Comparison of ENCODE assay signal across 2 cellular contexts in genomic region chr17:8925141-8925540, GRCh38.
TF ChIP-seq lines count a peak whose summit lies in the region.

No MANE protein-coding gene starts in this region.

TF ChIP-seq in HEK293, 187 proteins besides CTCF, POLR2A, EP300 and RAD21:
- TF ChIP-seq ZNF777 (tag by site-specific recombination; IDR thresholded peaks at IDR 0.05; ENCODE audit: borderline replicate concordance) (no peak), ZBTB17 (tag by site-specific recombination; IDR thresholded peaks at IDR 0.05) (peak; percentile 71), ZNF571 (tag by site-specific recombination; IDR thresholded peaks at IDR 0.05) (0 out of 2 replicates have a peak, but pooled peaks have one; percentile 41), ZNF366 (tag by site-specific recombination; conservative IDR thresholded peaks at IDR 0.05) (peak; percentile 87)

TF ChIP-seq in H1, 55 proteins besides CTCF, POLR2A, EP300 and RAD21:
- TF ChIP-seq SUZ12 (IDR thresholded peaks at IDR 0.05; ENCODE audit: low read length): no peak
- TF ChIP-seq SAP30 (IDR thresholded peaks at IDR 0.05; ENCODE audit: insufficient read depth, insufficient replicate concordance, low read length): no peak
- TF ChIP-seq CTBP2 (IDR thresholded peaks at IDR 0.05; ENCODE audit: borderline replicate concordance, insufficient read depth, insufficient read length, low read length): no peak
- no peak for TF ChIP-seq HDAC6 (IDR thresholded peaks at IDR 0.05; ENCODE audit: low read depth, low read length)
- TF ChIP-seq BCL11A (IDR thresholded peaks at IDR 0.05; ENCODE audit: low read depth in 2 of 2, low read length in 2 of 2): no peak
- TF ChIP-seq NRF1 (IDR thresholded peaks at IDR 0.05; ENCODE audit: low read depth, low read length): no peak
- TF ChIP-seq USF2 (IDR thresholded peaks at IDR 0.05; ENCODE audit: low read length): no peak
